In genomic region chr1:168320149-168320548, GRCh38 we compare ENCODE assay signal across 22 cellular contexts. TPM values are rescaled to one million over a fixed set of nuclear protein-coding genes. Genes with fewer than 3 reads are reported as not detected.
DNase-seq lines count a peak whose midpoint lies in the region; ATAC-seq and TF ChIP-seq lines count a peak whose summit lies in the region.
"Had no signal": no experiment of that assay in that cellular context is flagged by ENCODE, and none has a peak within 500 bp of the region (broad histone marks: within the 10 kb centered on the region; RNA-seq: fewer than 3 reads in every experiment).

No MANE protein-coding gene starts in this region.

- H3K9ac ChIP-seq in ES-I3 (ENCODE audit: low read depth, low read length) = 0 out of 2 replicates have a peak overlapping the region, but pooled peaks have one; percentile 10

- H3K27ac ChIP-seq in SJSA1 = 0 out of 2 replicates have a peak overlapping the region, but pooled peaks have one; percentile 34
- no peak overlapping the region for H3K27ac ChIP-seq in right lobe of liver
- peak overlapping the region in 3 of 4 donors; percentile 72 to 75 (median 74) for H3K27ac ChIP-seq in sigmoid colon

- peak in 3 of 4 donors; percentile 34 to 65 (median 62) for ATAC-seq in right lobe of liver
- ATAC-seq in HG02840 (IDR thresholded peaks at IDR 0.05; ENCODE audit: low FRiP score, unreplicated experiment) = no peak
- no peak for ATAC-seq in sciatic nerve
- ATAC-seq: Panc1 had no signal

- no peak overlapping the region for H3K4me3 Mint-ChIP-seq in activated naive CD4-positive, alpha-beta T cell treated with anti-CD3 and anti-CD28 coated beads for 36 hours
- H3K4me3 Mint-ChIP-seq: H9 had no signal

- H3K36me3 Mint-ChIP-seq in activated naive CD4-positive, alpha-beta T cell treated with anti-CD3 and anti-CD28 coated beads for 36 hours (ENCODE audit: low read depth) = peaks cover 1% of the 10 kb centered on the region

- H3K27me3 ChIP-seq in SJSA1 (replicated peaks) (no peaks in the 10 kb centered on the region), right lobe of liver (no peaks in the 10 kb centered on the region), sigmoid colon (no peaks in the 10 kb centered on the region)
- H3K27me3 ChIP-seq: BE2C had no signal

- H3K27ac Mint-ChIP-seq in activated naive CD4-positive, alpha-beta T cell treated with anti-CD3 and anti-CD28 coated beads for 36 hours = no peak overlapping the region

- TF ChIP-seq POLR2A in right lobe of liver (IDR thresholded peaks at IDR 0.05) = no peak
- no peak for TF ChIP-seq POLR2A in sigmoid colon (IDR thresholded peaks at IDR 0.05)

- TF ChIP-seq EP300 in sigmoid colon (IDR thresholded peaks at IDR 0.05) = no peak

- H3K9me3 ChIP-seq in ES-I3 (ENCODE audit: control insufficient read depth, insufficient read depth, low read length) (no peaks in the 10 kb centered on the region), SJSA1 (replicated peaks) (no peaks in the 10 kb centered on the region), right lobe of liver (no peaks in the 10 kb centered on the region), sigmoid colon (no peaks in the 10 kb centered on the region)
- H3K9me3 ChIP-seq: BE2C had no signal

- H3K4me1 Mint-ChIP-seq in activated naive CD4-positive, alpha-beta T cell treated with anti-CD3 and anti-CD28 coated beads for 36 hours (ENCODE audit: low read depth) = peaks cover 4% of the 10 kb centered on the region

- TF ChIP-seq CTCF in right lobe of liver (IDR thresholded peaks at IDR 0.05) = no peak
- no peak for TF ChIP-seq CTCF in sigmoid colon (IDR thresholded peaks at IDR 0.05)

- WGBS in right lobe of liver (ENCODE audit: insufficient coverage, low coverage, low lambda C conversion rate, missing lambda C conversion rate) = 11% methylated on average over 1 of the region's 1 CpG
- WGBS in sigmoid colon, 2 donors = 29 to 65% methylated on average over 1 of the region's 1 CpG

- no peaks in the 10 kb centered on the region for H3K27me3 Mint-ChIP-seq in activated naive CD4-positive, alpha-beta T cell treated with anti-CD3 and anti-CD28 coated beads for 36 hours (ENCODE audit: low read depth)

- H3K4me3 ChIP-seq in SJSA1 (no peak overlapping the region), right lobe of liver (no peak overlapping the region), sigmoid colon (no peak overlapping the region)
- H3K4me3 ChIP-seq: K562 had no signal

- H3K4me1 ChIP-seq in ES-I3 (ENCODE audit: insufficient read depth, low read length) (peaks cover 22% of the 10 kb centered on the region), SJSA1 (replicated peaks) (peaks cover 13% of the 10 kb centered on the region), right lobe of liver (peaks cover 0 to 11% (median 2%) of the 10 kb centered on the region in 4 donors), sigmoid colon (peaks cover 0 to 18% (median 12%) of the 10 kb centered on the region in 4 donors)
- H3K4me1 ChIP-seq: BE2C had no signal

- CTCF ChIA-PET in activated naive CD4-positive, alpha-beta T cell treated with anti-CD3 and anti-CD28 coated beads for 36 hours (lab: Charles Lee) = interaction anchor here (2.1 kb wide), 1 partner anchor 237 kb away, joined by 9 read pairs; no protein-coding TSS in a partner anchor

- DNase-seq in SJSA1 (ENCODE audit: low read depth in 1 of 2, low spot score in 2 of 2) = no peak
- no peak for DNase-seq in right lobe of liver
- no peak for DNase-seq in sigmoid colon
- no peak for DNase-seq in SW 1271 (lab: John Stamatoyannopoulos, UW)
- no peak for DNase-seq in activated naive CD4-positive, alpha-beta T cell treated with anti-CD3 and anti-CD28 coated beads for 36 hours
- no peak for DNase-seq in sciatic nerve (ENCODE audit: low spot score)
- DNase-seq: BE2C; DMS79 treated with DMSO at 0.1 percent for 48 hours; HFFc6; MM.1S; NCI-H1048; NCI-H1417 treated with DMSO at 0.1 percent for 48 hours; NCI-H187 treated with DMSO at 0.1 percent for 48 hours; NCI-H2107; NCI-H2227 treated with DMSO at 0.1 percent for 48 hours; NCI-H510A; NK-92 treated with Interleukin-12 subunit alpha and Interleukin-12 subunit beta, amount 100 ng/mL, for 24 hours had no signal

- H3K9me3 Mint-ChIP-seq in activated naive CD4-positive, alpha-beta T cell treated with anti-CD3 and anti-CD28 coated beads for 36 hours = no peaks in the 10 kb centered on the region
- H3K9me3 Mint-ChIP-seq: HFFc6 had no signal

- H3K36me3 ChIP-seq in ES-I3 (ENCODE audit: insufficient read depth, low read length) (no peaks in the 10 kb centered on the region), SJSA1 (no peaks in the 10 kb centered on the region), right lobe of liver (no peaks in the 10 kb centered on the region), sigmoid colon (no peaks in the 10 kb centered on the region)
- H3K36me3 ChIP-seq: BE2C had no signal

- intact Hi-C loops in right lobe of liver (cut with DNase I) = loop anchor here in 1 of 2 donors (10.0 kb wide), 1 partner anchor 205 kb away; no protein-coding TSS in a partner anchor
- intact Hi-C loops in sigmoid colon (cut with DNase I) = no loop called here
- intact Hi-C loops in activated naive CD4-positive, alpha-beta T cell treated with anti-CD3 and anti-CD28 coated beads for 36 hours (cut with micrococcal nuclease) = no loop called here
- intact Hi-C loops in sciatic nerve (cut with DNase I) = no loop called here

RNA-seq across cellular contexts. Expression of gene TBX19, which starts 39.5 kb away (rescaled TPM):
- 0.47 and 1.4 TPM in 2 replicates for total RNA-seq in SJSA1 (2014; rRNA removed; shearing (Covaris generic))
- under 1 TPM; 0.43 to 0.68 (median 0.56) TPM for total RNA-seq in right lobe of liver
- total RNA-seq in sigmoid colon = 1 to 10 TPM; 2.7 to 5.3 (median 3.1) TPM
- 1 to 10 TPM in 2 of 3 donors, under 1 TPM in 1; 0.46 to 1.8 (median 1.2) TPM for polyA plus RNA-seq in sigmoid colon
- total RNA-seq in activated naive CD4-positive, alpha-beta T cell treated with anti-CD3 and anti-CD28 coated beads for 36 hours = 1 to 10 TPM; 1.4 to 1.5 TPM
- 6.7 TPM for total RNA-seq in sciatic nerve

Comparison
In these comparisons a context has a peak if more than half of its experiments do, and no peak if none do; other contexts are left out.
1. H3K27ac ChIP-seq: peak in SJSA1 (single experiment) and sigmoid colon (3 of 4); none in right lobe of liver (0 of 3).
2. ATAC-seq: peak in right lobe of liver (3 of 4); none in HG02840 (single experiment) and sciatic nerve (single experiment).